In genomic region chr7:22726849-22727792, GRCh38 we compare ENCODE assay signal across 8 cellular contexts. TPM values are rescaled to one million over a fixed set of nuclear protein-coding genes. Genes with fewer than 3 reads are reported as not detected.
DNase-seq lines count a peak whose midpoint lies in the region; ATAC-seq and TF ChIP-seq lines count a peak whose summit lies in the region.

IL6 (plus strand) TSS chr7:22727200; CDS start chr7:22727263, 63 bp downstream.

- intact Hi-C loops in activated naive CD4-positive, alpha-beta T cell treated with anti-CD3 and anti-CD28 coated beads for 36 hours (cut with micrococcal nuclease): loop anchor here (1.0 to 2.0 kb wide), 9 partner anchors 29 to 328 kb away; partner anchors contain the start of gene TOMM7

- H3K4me1 ChIP-seq in neural progenitor cell: no peaks in the 10 kb centered on the region

- DNase-seq in activated naive CD4-positive, alpha-beta T cell treated with anti-CD3 and anti-CD28 coated beads for 36 hours: peak; percentile 47
- no peak for DNase-seq in activated naive CD4-positive, alpha-beta T cell treated with Interleukin-2 at 50 U/mL for 16 hours
- DNase-seq in NCI-H460 (ENCODE audit: extremely low read depth, low read depth) (peak; percentile 96), globus pallidus (ENCODE audit: low spot score) (peak; percentile 70), neural progenitor cell (ENCODE audit: low spot score) (peak; percentile 48)

- H3K27me3 ChIP-seq in neural progenitor cell: peaks cover 17% of the 10 kb centered on the region

- no peaks in the 10 kb centered on the region for H3K36me3 ChIP-seq in neural progenitor cell

- H3K27ac Mint-ChIP-seq in activated naive CD4-positive, alpha-beta T cell treated with anti-CD3 and anti-CD28 coated beads for 36 hours: peak within 1 kb of the TSS; percentile 89
- H3K27ac Mint-ChIP-seq in activated naive CD4-positive, alpha-beta T cell treated with anti-CD3 and anti-CD28 coated beads, Interleukin-2, amount 50 U/mL, for 24 hours: peak within 1 kb of the TSS; percentile 83
- peak within 1 kb of the TSS; percentile 50 for H3K27ac Mint-ChIP-seq in neural progenitor cell

- no peaks in the 10 kb centered on the region for H3K9me3 Mint-ChIP-seq in activated naive CD4-positive, alpha-beta T cell treated with anti-CD3 and anti-CD28 coated beads for 36 hours
- no peaks in the 10 kb centered on the region for H3K9me3 Mint-ChIP-seq in activated naive CD4-positive, alpha-beta T cell treated with anti-CD3 and anti-CD28 coated beads, Interleukin-2, amount 50 U/mL, for 24 hours
- no peaks in the 10 kb centered on the region for H3K9me3 Mint-ChIP-seq in neural progenitor cell

- H3K4me3 ChIP-seq in neural progenitor cell: peak within 1 kb of the TSS; percentile 17

- H3F3A ChIP-seq in neural progenitor cell (ENCODE audit: low read depth): no peaks in the 10 kb centered on the region

- no peaks in the 10 kb centered on the region for H3K79me2 ChIP-seq in neural progenitor cell (ENCODE audit: low read depth)

- no peak within 1 kb of the TSS for H3K9ac ChIP-seq in neural progenitor cell

- H3K4me1 Mint-ChIP-seq in activated naive CD4-positive, alpha-beta T cell treated with anti-CD3 and anti-CD28 coated beads for 36 hours (ENCODE audit: low read depth): peaks cover 30% of the 10 kb centered on the region
- peaks cover 19% of the 10 kb centered on the region for H3K4me1 Mint-ChIP-seq in activated naive CD4-positive, alpha-beta T cell treated with anti-CD3 and anti-CD28 coated beads, Interleukin-2, amount 50 U/mL, for 24 hours
- peaks cover 19% of the 10 kb centered on the region for H3K4me1 Mint-ChIP-seq in neural progenitor cell

- H4K20me1 ChIP-seq in neural progenitor cell (ENCODE audit: low read depth): no peaks in the 10 kb centered on the region

- H3K4me3 Mint-ChIP-seq in activated naive CD4-positive, alpha-beta T cell treated with anti-CD3 and anti-CD28 coated beads for 36 hours: peak within 1 kb of the TSS; percentile 70
- H3K4me3 Mint-ChIP-seq in activated naive CD4-positive, alpha-beta T cell treated with anti-CD3 and anti-CD28 coated beads, Interleukin-2, amount 50 U/mL, for 24 hours: peak within 1 kb of the TSS; percentile 78
- H3K4me3 Mint-ChIP-seq in neural progenitor cell: no peak within 1 kb of the TSS

- CTCF ChIA-PET in activated naive CD4-positive, alpha-beta T cell treated with anti-CD3 and anti-CD28 coated beads for 36 hours (lab: Charles Lee): interaction anchor here (0.6 to 9.7 kb wide), 34 partner anchors 8 to 380 kb away, joined by 3 to 331 read pairs (median 4); no protein-coding TSS in a partner anchor

- H3K27ac ChIP-seq in neural progenitor cell: no peak within 1 kb of the TSS

- H3K36me3 Mint-ChIP-seq in activated naive CD4-positive, alpha-beta T cell treated with anti-CD3 and anti-CD28 coated beads for 36 hours (ENCODE audit: low read depth): no peaks in the 10 kb centered on the region
- no peaks in the 10 kb centered on the region for H3K36me3 Mint-ChIP-seq in activated naive CD4-positive, alpha-beta T cell treated with anti-CD3 and anti-CD28 coated beads, Interleukin-2, amount 50 U/mL, for 24 hours
- no peaks in the 10 kb centered on the region for H3K36me3 Mint-ChIP-seq in neural progenitor cell

- H3K4me2 ChIP-seq in neural progenitor cell: peak within 1 kb of the TSS; percentile 41

- no peaks in the 10 kb centered on the region for H3K9me3 ChIP-seq in neural progenitor cell (ENCODE audit: low read depth)

- ATAC-seq in GM21576 (IDR thresholded peaks at IDR 0.05; ENCODE audit: unreplicated experiment): no peak
- no peak for ATAC-seq in GM21528 (IDR thresholded peaks at IDR 0.05; ENCODE audit: low FRiP score, unreplicated experiment)

- peak within 1 kb of the TSS; percentile 40 for H2AFZ ChIP-seq in neural progenitor cell (replicated peaks)

- no peak for TF ChIP-seq CTCF in neural progenitor cell (IDR thresholded peaks at IDR 0.05)

- peaks cover 24% of the 10 kb centered on the region for H3K27me3 Mint-ChIP-seq in activated naive CD4-positive, alpha-beta T cell treated with anti-CD3 and anti-CD28 coated beads for 36 hours (ENCODE audit: low read depth)
- peaks cover 3% of the 10 kb centered on the region for H3K27me3 Mint-ChIP-seq in activated naive CD4-positive, alpha-beta T cell treated with anti-CD3 and anti-CD28 coated beads, Interleukin-2, amount 50 U/mL, for 24 hours
- no peaks in the 10 kb centered on the region for H3K27me3 Mint-ChIP-seq in neural progenitor cell (ENCODE audit: insufficient read depth, low read depth)

RNA-seq across cellular contexts. Expression of gene IL6, which starts in this region (rescaled TPM):
- 1 to 10 TPM; 3.8 to 4.0 TPM for total RNA-seq in activated naive CD4-positive, alpha-beta T cell treated with anti-CD3 and anti-CD28 coated beads for 36 hours
- 207 and 227 TPM in 2 replicates for total RNA-seq in NCI-H460 (2014; rRNA removed; shearing (Covaris generic))
- polyA plus RNA-seq in NCI-H460 (2014; cell fraction: nucleus; rRNA removed): 86.2 and 111 TPM in 2 replicates
- total RNA-seq in neural progenitor cell (ENCODE audit: low replicate concordance): not detected in 2 replicates

Comparison
In these comparisons a context has a peak if more than half of its experiments do, and no peak if none do; other contexts are left out.
1. RNA of gene IL6 (total RNA-seq): 207 to 227 TPM in NCI-H460; 3.8 to 4.0 TPM in activated naive CD4-positive, alpha-beta T cell treated with anti-CD3 and anti-CD28 coated beads for 36 hours and not detected in neural progenitor cell; every median in the first group is over 10 times any median in the second.
2. Peak in DNase-seq, H3K4me3 ChIP-seq and H3K4me2 ChIP-seq in neural progenitor cell; RNA of the gene not detected or under 1 TPM.
3. Peak in every context shown above with its lines, with median percentiles within 50 percentile points of each other: H3K27ac Mint-ChIP-seq.